Comparison of ENCODE assay signal across 9 cellular contexts in the genomic region with DNA sequence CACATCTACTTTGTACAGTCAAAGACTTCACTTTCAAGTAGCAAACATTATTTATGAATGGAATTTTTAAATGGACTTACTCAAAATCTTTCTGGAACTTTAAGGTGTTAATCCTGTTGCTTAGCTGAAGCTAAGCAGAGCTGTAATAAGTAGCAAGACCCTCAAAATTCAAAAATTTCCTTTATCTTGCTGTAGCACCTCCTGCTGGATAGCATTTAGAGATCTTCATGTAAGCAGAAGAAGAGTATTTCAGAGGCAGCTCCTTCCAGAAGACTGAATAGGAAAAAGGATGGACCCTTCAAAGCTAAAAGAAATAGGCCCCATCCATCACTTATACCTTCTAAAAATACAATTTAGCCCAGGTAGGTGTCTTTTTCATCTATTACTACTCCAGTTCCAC. TPM values are rescaled to one million over a fixed set of nuclear protein-coding genes. Genes with fewer than 3 reads are reported as not detected.
DNase-seq lines count a peak whose midpoint lies in the region; ATAC-seq and TF ChIP-seq lines count a peak whose summit lies in the region.
"Had no signal": no experiment of that assay in that cellular context is flagged by ENCODE, and none has a peak within 500 bp of the region (broad histone marks: within the 10 kb centered on the region; RNA-seq: fewer than 3 reads in every experiment).

No MANE protein-coding gene starts in this region.

- no peaks in the 10 kb centered on the region for H3K36me3 ChIP-seq in GM06990 (ENCODE audit: control insufficient read depth, insufficient read depth, low read length)

- ATAC-seq in GM18868 (IDR thresholded peaks at IDR 0.05; ENCODE audit: unreplicated experiment) (no peak), HG02938 (IDR thresholded peaks at IDR 0.05; ENCODE audit: unreplicated experiment) (no peak)

- DNase-seq in GM06990 (ENCODE audit: extremely low read depth, insufficient read length) (no peak), SK-N-DZ (ENCODE audit: low spot score) (peak; percentile 20), fibroblast of peridontal ligament (ENCODE audit: extremely low read depth) (peak; percentile 9), HCEC 1CT (no peak), AG08395 (ENCODE audit: low spot score) (no peak)
- DNase-seq: activated CD4-positive, alpha-beta T cell treated with anti-CD3 and anti-CD28 coated beads, Interleukin-2, amount 50 U/mL, for 4 hours had no signal

- TF ChIP-seq CTCF in 22Rv1 (IDR thresholded peaks at IDR 0.05): peak; percentile 39; the same call in 1 of the 2 replicates
- peak; percentile 40 for TF ChIP-seq CTCF in GM06990 (IDR thresholded peaks at IDR 0.05; ENCODE audit: insufficient read depth, low read length, poor library complexity, severe bottlenecking)

- no peaks in the 10 kb centered on the region for H3K27me3 ChIP-seq in GM06990 (replicated peaks; ENCODE audit: control insufficient read depth, insufficient read depth, low read length)

- peak overlapping the region; percentile 38 for H3K4me3 ChIP-seq in GM06990 (replicated peaks; ENCODE audit: low read depth, low read length)

- no peak overlapping the region for H3K27ac ChIP-seq in 22Rv1

RNA-seq across cellular contexts. Expression of a gene that starts 3.4 kb away (rescaled TPM):
- 21.3 and 23.1 TPM in 2 replicates for polyA plus RNA-seq in SK-N-DZ (2014; cell fraction: cytosol; rRNA removed)
- polyA plus RNA-seq in SK-N-DZ (2014; cell fraction: nucleus; rRNA removed): 39.8 and 51.8 TPM in 2 replicates

Comparison
In these comparisons a context has a peak if more than half of its experiments do, and no peak if none do; other contexts are left out.
1. DNase-seq: peak in SK-N-DZ (single experiment) and fibroblast of peridontal ligament (single experiment); none in GM06990 (single experiment), HCEC 1CT (single experiment) and AG08395 (single experiment).